In the genomic region with DNA sequence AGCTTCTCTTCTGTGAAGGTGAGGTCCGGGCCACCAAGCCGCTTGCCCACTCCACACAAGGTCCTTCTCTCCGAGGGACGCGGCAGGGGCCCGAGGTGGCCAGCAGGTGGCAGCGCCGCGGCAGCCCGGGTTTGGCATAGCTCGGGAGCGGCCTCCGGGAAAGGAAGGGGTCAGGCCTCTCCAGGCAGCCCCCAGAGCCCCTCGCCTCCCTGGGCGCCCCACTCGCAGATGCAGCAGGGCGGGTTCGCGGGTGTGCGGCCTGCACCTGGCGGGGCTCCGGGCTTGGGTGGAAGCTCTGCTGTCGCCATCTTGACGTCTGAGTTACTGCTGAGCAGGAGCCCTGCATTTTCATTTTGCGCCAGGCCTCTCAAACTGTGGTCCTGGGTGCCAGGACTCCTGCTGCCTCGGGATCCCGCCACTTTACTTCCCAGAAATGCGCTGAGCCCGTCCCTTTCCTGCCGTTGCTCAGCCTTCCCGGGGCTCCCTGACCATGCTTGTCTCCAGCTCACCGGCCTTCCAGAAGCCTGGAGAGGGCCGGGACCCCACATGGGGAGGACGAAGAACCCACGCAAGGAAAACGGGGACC, we compare ENCODE assay signal across 8 cellular contexts. TPM values are rescaled to one million over a fixed set of nuclear protein-coding genes. Genes with fewer than 3 reads are reported as not detected.
DNase-seq lines count a peak whose midpoint lies in the region; ATAC-seq and TF ChIP-seq lines count a peak whose summit lies in the region.

No MANE protein-coding gene starts in this region.

- no peak overlapping the region for H3K9ac ChIP-seq in H9 (ENCODE audit: extremely low read depth, insufficient read length, low read length)
- peak overlapping the region; percentile 68 to 81 for H3K9ac ChIP-seq in duodenal mucosa (ENCODE audit: low read depth in 1 of 2, low read length in 2 of 2)
- H3K9ac ChIP-seq in mesendoderm (ENCODE audit: low read length): peak overlapping the region; percentile 36

- H3T11ph ChIP-seq in H9 (ENCODE audit: low read length): no peak overlapping the region

- no peak overlapping the region for H2BK20ac ChIP-seq in H9 (ENCODE audit: low read depth, low read length, poor library complexity, severe bottlenecking)

- H3K4me1 ChIP-seq in H9 (ENCODE audit: insufficient read depth, low read length) (no peaks in the 10 kb centered on the region), duodenal mucosa (ENCODE audit: control insufficient read depth in 1 of 2, insufficient read depth in 2 of 2, low read length in 2 of 2) (peaks cover 0 to 3% of the 10 kb centered on the region in 2 donors), mesendoderm (ENCODE audit: control insufficient read depth, low read depth, low read length) (no peaks in the 10 kb centered on the region)

- no peak overlapping the region for H3K56ac ChIP-seq in H9 (ENCODE audit: insufficient read length, low read depth, low read length)
- H3K56ac ChIP-seq in mesendoderm (ENCODE audit: low read length): peak overlapping the region; percentile 64

- no peaks in the 10 kb centered on the region for H3K36me3 ChIP-seq in duodenal mucosa (ENCODE audit: control insufficient read depth in 1 of 2, insufficient read depth in 2 of 2, low read length in 2 of 2)
- no peaks in the 10 kb centered on the region for H3K36me3 ChIP-seq in mesendoderm (ENCODE audit: control insufficient read depth, insufficient read depth, low read length)

- no peak overlapping the region for H2BK15ac ChIP-seq in H9 (ENCODE audit: low read depth, low read length)
- no peak overlapping the region for H2BK15ac ChIP-seq in mesendoderm (replicated peaks; ENCODE audit: low read depth)

- no peaks in the 10 kb centered on the region for H4K20me1 ChIP-seq in H9 (ENCODE audit: control insufficient read depth, insufficient read depth, insufficient read length)

- H3K18ac ChIP-seq in H9 (ENCODE audit: insufficient read length, low read depth, low read length) (no peak overlapping the region), mesendoderm (ENCODE audit: low read length) (no peak overlapping the region)

- H2BK5ac ChIP-seq in H9 (ENCODE audit: insufficient read length, low read length): no peak overlapping the region
- H2BK5ac ChIP-seq in mesendoderm (ENCODE audit: low read length): no peak overlapping the region

- no peak overlapping the region for H4K5ac ChIP-seq in H9 (ENCODE audit: insufficient read length, low read depth, low read length)
- no peak overlapping the region for H4K5ac ChIP-seq in mesendoderm (ENCODE audit: low read length)

- no peak overlapping the region for H3K4me2 ChIP-seq in H9 (ENCODE audit: insufficient read depth, insufficient read length, low read length)
- no peak overlapping the region for H3K4me2 ChIP-seq in mesendoderm (ENCODE audit: low read length)

- H3K23me2 ChIP-seq in H9 (ENCODE audit: insufficient read length, low read depth, low read length, poor library complexity, severe bottlenecking): no peaks in the 10 kb centered on the region

- no peak overlapping the region for H2BK120ac ChIP-seq in H9 (ENCODE audit: low read depth, low read length, poor library complexity, severe bottlenecking)
- H2BK120ac ChIP-seq in mesendoderm (ENCODE audit: low read depth, low read length): no peak overlapping the region

- POLR2A ChIA-PET in activated CD4-positive, alpha-beta memory T cell treated with anti-CD3 and anti-CD28 coated beads, Interleukin-2, amount 10 ng/mL, durations not matched to agents 7 days and 5 days (lab: Charles Lee): interaction anchor here (0.8 to 11.1 kb wide), 15 partner anchors 8 to 225 kb away, joined by 3 to 245 read pairs (median 4); partner anchors contain the start of genes NCL and PTMA

- peaks cover 4% of the 10 kb centered on the region; the same call in 1 of the 2 replicates for H3K27me3 Mint-ChIP-seq in H9 (ENCODE audit: low read depth)
- H3K27me3 Mint-ChIP-seq in activated CD4-positive, alpha-beta memory T cell treated with anti-CD3 and anti-CD28 coated beads, Interleukin-2, amount 10 ng/mL, durations not matched to agents 7 days and 5 days: no peaks in the 10 kb centered on the region

- H3K4ac ChIP-seq in H9 (ENCODE audit: low read depth, low read length) (no peak overlapping the region), mesendoderm (ENCODE audit: low read depth, low read length) (no peak overlapping the region)

- H3K79me1 ChIP-seq in H9 (ENCODE audit: insufficient read depth, low read depth, low read length, poor library complexity, severe bottlenecking) (no peaks in the 10 kb centered on the region), mesendoderm (ENCODE audit: low read length) (no peaks in the 10 kb centered on the region)

- no peaks in the 10 kb centered on the region; a peak in 1 of 7 replicates for H3K36me3 Mint-ChIP-seq in H9 (ENCODE audit: insufficient read depth in 1 of 3, low read depth in 3 of 3)
- H3K36me3 Mint-ChIP-seq in activated CD4-positive, alpha-beta memory T cell treated with anti-CD3 and anti-CD28 coated beads, Interleukin-2, amount 10 ng/mL, durations not matched to agents 7 days and 5 days (ENCODE audit: low read depth): no peaks in the 10 kb centered on the region

- H3K27ac ChIP-seq in H9 (ENCODE audit: insufficient read length, low read depth, low read length): no peak overlapping the region
- H3K27ac ChIP-seq in duodenal mucosa (ENCODE audit: low read depth, low read length): peak overlapping the region; percentile 70
- H3K27ac ChIP-seq in mesendoderm (ENCODE audit: low read depth, low read length): no peak overlapping the region

- DNase-seq in EH (ENCODE audit: low read depth): peak; percentile 70
- DNase-seq in H9: peak; percentile 88
- peak; percentile 17 for DNase-seq in NCI-H446 treated with DMSO at 0.1 percent for 48 hours (lab: John Stamatoyannopoulos, UW)
- peak; percentile 78 for DNase-seq in activated CD4-positive, alpha-beta memory T cell treated with anti-CD3 and anti-CD28 coated beads, Interleukin-2, amount 10 ng/mL, durations not matched to agents 7 days and 5 days
- DNase-seq in mesendoderm: peak; percentile 73
- peak; percentile 51 for DNase-seq in stimulated activated CD8-positive, alpha-beta memory T cell treated with anti-CD3 and anti-CD28 coated beads, Interleukin-15, amount 100 ng/mL, for 1 hour (ENCODE audit: low read depth)

- no peak overlapping the region for H2AK5ac ChIP-seq in H9 (ENCODE audit: insufficient read length, low read length)
- H2AK5ac ChIP-seq in mesendoderm (ENCODE audit: low read length): no peak overlapping the region

- H3K4me3 Mint-ChIP-seq in H9: no peak overlapping the region
- H3K4me3 Mint-ChIP-seq in activated CD4-positive, alpha-beta memory T cell treated with anti-CD3 and anti-CD28 coated beads, Interleukin-2, amount 10 ng/mL, durations not matched to agents 7 days and 5 days: peak overlapping the region; percentile 76

- CTCF ChIA-PET in activated CD4-positive, alpha-beta memory T cell treated with anti-CD3 and anti-CD28 coated beads, Interleukin-2, amount 10 ng/mL, durations not matched to agents 7 days and 5 days (lab: Charles Lee): interaction anchor here (0.6 to 5.2 kb wide), 38 partner anchors 9 to 430 kb away, joined by 3 to 95 read pairs (median 4); partner anchors contain the start of gene NCL

- H3K27ac Mint-ChIP-seq in H9: peak overlapping the region in 1 of 3 experiments; percentile 62; a peak in 1 of 7 replicates
- peak overlapping the region; percentile 83 for H3K27ac Mint-ChIP-seq in activated CD4-positive, alpha-beta memory T cell treated with anti-CD3 and anti-CD28 coated beads, Interleukin-2, amount 10 ng/mL, durations not matched to agents 7 days and 5 days

- H3K9me3 ChIP-seq in H9 (ENCODE audit: control insufficient read depth, low read depth, low read length): no peaks in the 10 kb centered on the region
- no peaks in the 10 kb centered on the region for H3K9me3 ChIP-seq in duodenal mucosa (ENCODE audit: control insufficient read depth in 1 of 2, low read length in 2 of 2)

- peaks cover 0 to 5% of the 10 kb centered on the region in 2 experiments; a peak in 1 of 4 replicates for H3K4me1 Mint-ChIP-seq in H9
- peaks cover 23% of the 10 kb centered on the region for H3K4me1 Mint-ChIP-seq in activated CD4-positive, alpha-beta memory T cell treated with anti-CD3 and anti-CD28 coated beads, Interleukin-2, amount 10 ng/mL, durations not matched to agents 7 days and 5 days

- peak; percentile 88 for TF ChIP-seq CTCF in H9 (conservative IDR thresholded peaks at IDR 0.05)

- H3K79me2 ChIP-seq in H9 (ENCODE audit: insufficient read depth, low read length) (no peaks in the 10 kb centered on the region), mesendoderm (ENCODE audit: control insufficient read depth, insufficient read depth, low read length) (no peaks in the 10 kb centered on the region)

- H3K27me3 ChIP-seq in H9 (ENCODE audit: insufficient read depth, low read length) (no peaks in the 10 kb centered on the region), duodenal mucosa (ENCODE audit: control insufficient read depth in 1 of 2, insufficient read depth in 2 of 2, low read length in 2 of 2) (no peaks in the 10 kb centered on the region), mesendoderm (ENCODE audit: insufficient read depth, low read length, poor library complexity) (no peaks in the 10 kb centered on the region)

- H2BK12ac ChIP-seq in H9 (ENCODE audit: insufficient read length, low read depth, low read length): no peak overlapping the region

- H3K23ac ChIP-seq in H9 (ENCODE audit: insufficient read length, low read depth, low read length) (no peak overlapping the region), mesendoderm (ENCODE audit: low read length) (no peak overlapping the region)

- H3K9me3 Mint-ChIP-seq in H9: peaks cover 3 to 6% of the 10 kb centered on the region in 2 experiments; a peak in 3 of 5 replicates
- H3K9me3 Mint-ChIP-seq in activated CD4-positive, alpha-beta memory T cell treated with anti-CD3 and anti-CD28 coated beads, Interleukin-2, amount 10 ng/mL, durations not matched to agents 7 days and 5 days: no peaks in the 10 kb centered on the region

- H2AFZ ChIP-seq in H9 (ENCODE audit: low read length): no peak overlapping the region

- H3K4me3 ChIP-seq in duodenal mucosa (ENCODE audit: low read depth in 1 of 2, low read length in 2 of 2): peak overlapping the region; percentile 71 to 83
- no peak overlapping the region for H3K4me3 ChIP-seq in mesendoderm (ENCODE audit: low read length)

- WGBS in H9 (ENCODE audit: extremely low coverage, insufficient read length, low lambda C conversion rate): no CpG with 5 or more reads among the region's 36 CpGs
- no CpG with 5 or more reads among the region's 36 CpGs for WGBS in mesendoderm (ENCODE audit: extremely low coverage, insufficient coverage, low lambda C conversion rate)

- no peak overlapping the region for H3K14ac ChIP-seq in H9 (ENCODE audit: insufficient read depth, low read length)

- H4K91ac ChIP-seq in H9 (ENCODE audit: insufficient read length, low read depth, low read length): no peak overlapping the region

- H4K8ac ChIP-seq in H9 (replicated peaks; ENCODE audit: insufficient read length, low read depth, low read length) (no peak overlapping the region), mesendoderm (ENCODE audit: low read depth, low read length) (no peak overlapping the region)

- no peak for ATAC-seq in GM21367 (IDR thresholded peaks at IDR 0.05; ENCODE audit: unreplicated experiment)

RNA-seq across cellular contexts. Expression of gene NCL, which starts 18.6 kb away (rescaled TPM):
- total RNA-seq in H9 (2021): 1,269 and 1,271 TPM in 2 replicates
- 100 to 1,000 TPM; 454 to 476 TPM for total RNA-seq in activated CD4-positive, alpha-beta memory T cell treated with anti-CD3 and anti-CD28 coated beads, Interleukin-2, amount 10 ng/mL, durations not matched to agents 7 days and 5 days
- 1,036 TPM for polyA plus RNA-seq in mesendoderm (2013, experiment 1 of 2)
- polyA plus RNA-seq in mesendoderm (2013, experiment 2 of 2): 1,059 TPM

RNA-seq across cellular contexts. Expression of gene NMUR1, which starts 47.3 kb away (rescaled TPM):
- 0.13 and 0.20 TPM in 2 replicates for total RNA-seq in H9 (2021)
- 1 to 10 TPM; 3.4 to 3.9 TPM for total RNA-seq in activated CD4-positive, alpha-beta memory T cell treated with anti-CD3 and anti-CD28 coated beads, Interleukin-2, amount 10 ng/mL, durations not matched to agents 7 days and 5 days
- 0.15 TPM for polyA plus RNA-seq in mesendoderm (2013, experiment 1 of 2)
- polyA plus RNA-seq in mesendoderm (2013, experiment 2 of 2): 0.20 TPM

Comparison
In these comparisons a context has a peak if more than half of its experiments do, and no peak if none do; other contexts are left out.
1. DNase-seq: peak in every context shown above with its lines; median percentile 88 in H9; 78 in activated CD4-positive, alpha-beta memory T cell treated with anti-CD3 and anti-CD28 coated beads, Interleukin-2, amount 10 ng/mL, durations not matched to agents 7 days and 5 days; 73 in mesendoderm; 70 in EH; 51 in stimulated activated CD8-positive, alpha-beta memory T cell treated with anti-CD3 and anti-CD28 coated beads, Interleukin-15, amount 100 ng/mL, for 1 hour; 17 in NCI-H446 treated with DMSO at 0.1 percent for 48 hours.